ENCODE assay signal across 21 cellular contexts in genomic region chr7:98322331-98323260, GRCh38. TPM values are rescaled to one million over a fixed set of nuclear protein-coding genes. Genes with fewer than 3 reads are reported as not detected.
DNase-seq lines count a peak whose midpoint lies in the region; ATAC-seq and TF ChIP-seq lines count a peak whose summit lies in the region.
"Had no signal": no experiment of that assay in that cellular context is flagged by ENCODE, and none has a peak within 500 bp of the region (broad histone marks: within the 10 kb centered on the region; RNA-seq: fewer than 3 reads in every experiment).

No MANE protein-coding gene starts in this region.

- H3K23ac ChIP-seq in trophoblast cell (ENCODE audit: low read length): no peak overlapping the region

- ATAC-seq in WTC11: peak; percentile 24; the same call in 1 of the 2 replicates
- ATAC-seq: activated CD8-positive, alpha-beta T cell treated with anti-CD3 and anti-CD28 coated beads for 36 hours; naive thymus-derived CD4-positive, alpha-beta T cell had no signal

- no peak overlapping the region for H2BK12ac ChIP-seq in trophoblast cell (ENCODE audit: low read length)

- H3K9ac ChIP-seq in trophoblast cell (ENCODE audit: low read length): no peak overlapping the region

- H4K8ac ChIP-seq in trophoblast cell (ENCODE audit: low read depth, low read length): no peak overlapping the region

- no peak overlapping the region for H4K12ac ChIP-seq in trophoblast cell (ENCODE audit: low read depth, low read length)

- DNase-seq in HT-29 (ENCODE audit: low spot score): peak; percentile 46
- DNase-seq in WTC11 (ENCODE audit: low spot score): no peak
- peak; percentile 23 to 67 for DNase-seq in foreskin fibroblast
- DNase-seq in trophoblast cell: no peak
- no peak for DNase-seq in iPS-NIHi11 (ENCODE audit: low spot score)
- no peak for DNase-seq in activated CD4-positive, alpha-beta memory T cell treated with anti-CD3 and anti-CD28 coated beads for 36 hours
- DNase-seq in NCI-H1694 (lab: John Stamatoyannopoulos, UW): no peak
- DNase-seq in coronary artery (ENCODE audit: low spot score): no peak
- DNase-seq: activated CD8-positive, alpha-beta T cell treated with anti-CD3 and anti-CD28 coated beads for 36 hours; activated naive CD4-positive, alpha-beta T cell treated with anti-CD3 and anti-CD28 coated beads, Interleukin-2, amount 10 ng/mL, durations not matched to agents 7 days and 5 days; activated T-cell treated with anti-CD3 and anti-CD28 coated beads, Interleukin-2, amount 50 U/mL, for 24 hours; AML-193; Calu3; immature natural killer cell; naive thymus-derived CD4-positive, alpha-beta T cell; NCI-H1694 treated with DMSO at 0.1 percent for 48 hours; NCI-H446; SHP77; stimulated activated CD4-positive, alpha-beta T cell treated with anti-CD3 and anti-CD28 coated beads, Interleukin-4, amount 100 ng/mL, for 4 hours had no signal

- peaks cover 2% of the 10 kb centered on the region for H3K79me1 ChIP-seq in trophoblast cell (ENCODE audit: low read length)

- peaks cover 9% of the 10 kb centered on the region for H3K36me3 Mint-ChIP-seq in WTC11
- no peaks in the 10 kb centered on the region for H3K36me3 Mint-ChIP-seq in activated CD4-positive, alpha-beta memory T cell treated with anti-CD3 and anti-CD28 coated beads for 36 hours
- H3K36me3 Mint-ChIP-seq: activated naive CD4-positive, alpha-beta T cell treated with anti-CD3 and anti-CD28 coated beads, Interleukin-2, amount 10 ng/mL, durations not matched to agents 7 days and 5 days; immature natural killer cell had no signal

- no peak overlapping the region for H3K4me3 ChIP-seq in foreskin fibroblast (ENCODE audit: low read depth in 1 of 2, low read length in 2 of 2)
- no peak overlapping the region for H3K4me3 ChIP-seq in trophoblast cell (ENCODE audit: low read depth, low read length)
- H3K4me3 ChIP-seq in coronary artery: no peak overlapping the region
- H3K4me3 ChIP-seq: ascending aorta, MG63 had no signal

- POLR2A ChIA-PET in WTC11 (lab: Charles Lee): interaction anchor here (2.2 kb wide), 1 partner anchor 78 kb away, joined by 7 read pairs; the partner anchor contains the start of gene BAIAP2L1
- POLR2A ChIA-PET in activated CD4-positive, alpha-beta memory T cell treated with anti-CD3 and anti-CD28 coated beads for 36 hours (lab: Charles Lee): no interaction called here

- peaks cover 7% of the 10 kb centered on the region for H3K9me3 Mint-ChIP-seq in WTC11
- H3K9me3 Mint-ChIP-seq in activated CD4-positive, alpha-beta memory T cell treated with anti-CD3 and anti-CD28 coated beads for 36 hours: no peaks in the 10 kb centered on the region
- H3K9me3 Mint-ChIP-seq: activated CD8-positive, alpha-beta T cell treated with anti-CD3 and anti-CD28 coated beads for 36 hours; activated naive CD4-positive, alpha-beta T cell treated with anti-CD3 and anti-CD28 coated beads, Interleukin-2, amount 10 ng/mL, durations not matched to agents 7 days and 5 days; activated T-cell treated with anti-CD3 and anti-CD28 coated beads, Interleukin-2, amount 50 U/mL, for 24 hours had no signal

- no peak overlapping the region for H2BK120ac ChIP-seq in trophoblast cell (ENCODE audit: insufficient read depth, low read length, poor library complexity)

- no peak overlapping the region for H3K4me3 Mint-ChIP-seq in WTC11
- no peak overlapping the region for H3K4me3 Mint-ChIP-seq in activated CD4-positive, alpha-beta memory T cell treated with anti-CD3 and anti-CD28 coated beads for 36 hours
- H3K4me3 Mint-ChIP-seq: activated CD8-positive, alpha-beta T cell treated with anti-CD3 and anti-CD28 coated beads for 36 hours; activated naive CD4-positive, alpha-beta T cell treated with anti-CD3 and anti-CD28 coated beads, Interleukin-2, amount 10 ng/mL, durations not matched to agents 7 days and 5 days; activated T-cell treated with anti-CD3 and anti-CD28 coated beads, Interleukin-2, amount 50 U/mL, for 24 hours; immature natural killer cell had no signal

- peak overlapping the region; percentile 2 for H3K4ac ChIP-seq in trophoblast cell (ENCODE audit: low read depth, low read length)

- H3K4me1 ChIP-seq in trophoblast cell (ENCODE audit: control insufficient read depth in 1 of 2, insufficient read depth in 2 of 2, low read length in 2 of 2): peaks cover 0 to 14% of the 10 kb centered on the region in 2 experiments
- H3K4me1 ChIP-seq: ascending aorta had no signal

- H4K91ac ChIP-seq in trophoblast cell (ENCODE audit: low read depth, low read length): no peak overlapping the region

- H3K27me3 ChIP-seq in trophoblast cell (ENCODE audit: insufficient read depth, low read length): no peaks in the 10 kb centered on the region
- H3K27me3 ChIP-seq: ascending aorta, MG63 had no signal

- no peak overlapping the region for H3K14ac ChIP-seq in trophoblast cell (ENCODE audit: low read length)

- H3K27ac Mint-ChIP-seq in WTC11: peak overlapping the region; percentile 96
- no peak overlapping the region for H3K27ac Mint-ChIP-seq in activated CD4-positive, alpha-beta memory T cell treated with anti-CD3 and anti-CD28 coated beads for 36 hours
- H3K27ac Mint-ChIP-seq: activated CD8-positive, alpha-beta T cell treated with anti-CD3 and anti-CD28 coated beads for 36 hours; activated naive CD4-positive, alpha-beta T cell treated with anti-CD3 and anti-CD28 coated beads, Interleukin-2, amount 10 ng/mL, durations not matched to agents 7 days and 5 days; activated T-cell treated with anti-CD3 and anti-CD28 coated beads, Interleukin-2, amount 50 U/mL, for 24 hours; immature natural killer cell had no signal

- intact Hi-C loops in activated CD4-positive, alpha-beta memory T cell treated with anti-CD3 and anti-CD28 coated beads for 36 hours (cut with micrococcal nuclease): no loop called here

- H3K4me1 Mint-ChIP-seq in WTC11: peaks cover 21% of the 10 kb centered on the region
- peaks cover 2% of the 10 kb centered on the region for H3K4me1 Mint-ChIP-seq in activated CD4-positive, alpha-beta memory T cell treated with anti-CD3 and anti-CD28 coated beads for 36 hours (ENCODE audit: low read depth)
- H3K4me1 Mint-ChIP-seq: activated naive CD4-positive, alpha-beta T cell treated with anti-CD3 and anti-CD28 coated beads, Interleukin-2, amount 10 ng/mL, durations not matched to agents 7 days and 5 days; immature natural killer cell had no signal

- no peak for TF ChIP-seq CTCF in WTC11 (IDR thresholded peaks at IDR 0.05)
- no peak for TF ChIP-seq CTCF in foreskin fibroblast (IDR thresholded peaks at IDR 0.05; ENCODE audit: low read depth, low read length)
- TF ChIP-seq CTCF in coronary artery (IDR thresholded peaks at IDR 0.05): no peak

- no peaks in the 10 kb centered on the region for H3K79me2 ChIP-seq in trophoblast cell (ENCODE audit: control insufficient read depth, insufficient read depth, low read length, poor library complexity)

- H3K9me3 ChIP-seq in trophoblast cell (ENCODE audit: insufficient read depth, low read depth, low read length): peaks cover 3% of the 10 kb centered on the region
- H3K9me3 ChIP-seq: MG63 had no signal

- no peak overlapping the region for H2BK5ac ChIP-seq in trophoblast cell (ENCODE audit: low read depth, low read length, poor library complexity)

- H3K36me3 ChIP-seq in trophoblast cell (ENCODE audit: control insufficient read depth in 1 of 2, insufficient read depth in 2 of 2, low read length in 2 of 2): peaks cover 6 to 11% of the 10 kb centered on the region in 2 experiments
- H3K36me3 ChIP-seq: MG63 had no signal

- peak overlapping the region; percentile 42 for H3K18ac ChIP-seq in trophoblast cell (ENCODE audit: low read length)

- H3K4me2 ChIP-seq in trophoblast cell (ENCODE audit: low read length): no peak overlapping the region

- H2AFZ ChIP-seq in trophoblast cell (ENCODE audit: insufficient read depth, low read length, poor library complexity): no peak overlapping the region

- H3K27me3 Mint-ChIP-seq in WTC11 (ENCODE audit: low read depth): no peaks in the 10 kb centered on the region
- peaks cover 13% of the 10 kb centered on the region for H3K27me3 Mint-ChIP-seq in activated CD4-positive, alpha-beta memory T cell treated with anti-CD3 and anti-CD28 coated beads for 36 hours

- H2AK5ac ChIP-seq in trophoblast cell (ENCODE audit: low read length): no peak overlapping the region

- H3K27ac ChIP-seq in trophoblast cell (ENCODE audit: low read depth, low read length) (no peak overlapping the region), coronary artery (no peak overlapping the region)
- H3K27ac ChIP-seq: ascending aorta had no signal

- WGBS in trophoblast cell (ENCODE audit: extremely low coverage, insufficient coverage, insufficient read length): no CpG with 5 or more reads among the region's 24 CpGs

- CTCF ChIA-PET in WTC11 (lab: Charles Lee): interaction anchor here (1.1 to 3.0 kb wide), 8 partner anchors 25 to 509 kb away, joined by 3 to 29 read pairs (median 6); partner anchors contain the start of gene BAIAP2L1
- CTCF ChIA-PET in activated CD4-positive, alpha-beta memory T cell treated with anti-CD3 and anti-CD28 coated beads for 36 hours (lab: Charles Lee): no interaction called here

TF ChIP-seq in WTC11, 78 proteins besides CTCF, POLR2A, EP300 and RAD21 (continues in another document):
- TF ChIP-seq NR1H2 (CRISPR knock-in tag; IDR thresholded peaks at IDR 0.05) (no peak), USF1 (CRISPR knock-in tag; IDR thresholded peaks at IDR 0.05) (no peak), RELA (CRISPR knock-in tag; IDR thresholded peaks at IDR 0.05; ENCODE audit: borderline replicate concordance) (no peak), ETV6 (CRISPR knock-in tag; IDR thresholded peaks at IDR 0.05) (no peak)

RNA-seq across cellular contexts. Expression of gene BRI3, which starts 41.1 kb away (rescaled TPM):
- total RNA-seq in HT-29 (2014; rRNA removed; shearing (Covaris generic)): 206 and 239 TPM in 2 replicates
- 108 to 112 TPM (median 110 TPM) in 3 replicates for total RNA-seq in WTC11 (2021)
- 402 and 424 TPM in 2 replicates for polyA plus RNA-seq in trophoblast cell (2013)
- 10 to 100 TPM; 52.0 to 52.9 TPM for total RNA-seq in activated CD4-positive, alpha-beta memory T cell treated with anti-CD3 and anti-CD28 coated beads for 36 hours

Comparison
In these comparisons a context has a peak if more than half of its experiments do, and no peak if none do; other contexts are left out.
1. DNase-seq: peak in HT-29 (single experiment) and foreskin fibroblast (2 of 2); none in WTC11 (single experiment), trophoblast cell (0 of 2), iPS-NIHi11 (single experiment), activated CD4-positive, alpha-beta memory T cell treated with anti-CD3 and anti-CD28 coated beads for 36 hours (single experiment), NCI-H1694 (single experiment) and coronary artery (single experiment).